Comparison of ENCODE assay signal across 14 cellular contexts in genomic region chr2:34652636-34653035, GRCh38.
DNase-seq lines count a peak whose midpoint lies in the region; ATAC-seq and TF ChIP-seq lines count a peak whose summit lies in the region.
"Had no signal": no experiment of that assay in that cellular context is flagged by ENCODE, and none has a peak within 500 bp of the region (broad histone marks: within the 10 kb centered on the region; RNA-seq: fewer than 3 reads in every experiment).

No MANE protein-coding gene starts in this region.

- no peaks in the 10 kb centered on the region for H3K9me2 ChIP-seq in MM.1S (replicated peaks; ENCODE audit: insufficient read depth, low read length)

- H3K27me3 ChIP-seq in MM.1S (replicated peaks; ENCODE audit: insufficient read depth, low read length), result no peaks in the 10 kb centered on the region
- H3K27me3 ChIP-seq: adrenal gland, left lung had no signal

- H3F3A ChIP-seq in MM.1S (ENCODE audit: insufficient read depth, low read length), result no peaks in the 10 kb centered on the region

- in situ Hi-C loops in astrocyte of the cerebellum (cut with HindIII; ENCODE audit: low sequenced_read_pairs), result no loop called here

- no peaks in the 10 kb centered on the region for H3K79me2 ChIP-seq in MM.1S (ENCODE audit: low read length)

- H3K4me3 ChIP-seq in GM12865 (ENCODE audit: low read depth, low read length), result no peak overlapping the region
- H3K4me3 ChIP-seq in MM.1S (ENCODE audit: low read length), result no peak overlapping the region
- no peak overlapping the region for H3K4me3 ChIP-seq in astrocyte of the cerebellum (ENCODE audit: low read depth, low read length)
- H3K4me3 ChIP-seq: adrenal gland, left lung had no signal

- no peak overlapping the region for H3K9ac ChIP-seq in MM.1S (ENCODE audit: low read length)

- no peak for ATAC-seq in HG03442 (IDR thresholded peaks at IDR 0.05; ENCODE audit: unreplicated experiment)
- no peak for ATAC-seq in HG02588 (IDR thresholded peaks at IDR 0.05; ENCODE audit: unreplicated experiment)
- ATAC-seq: left lung had no signal

- no peak for TF ChIP-seq CTCF in GM12865 (IDR thresholded peaks at IDR 0.05; ENCODE audit: insufficient read depth, low read depth, low read length, missing control alignments)
- TF ChIP-seq CTCF in MM.1S (IDR thresholded peaks at IDR 0.05; ENCODE audit: low read length), result no peak
- TF ChIP-seq CTCF in astrocyte of the cerebellum (IDR thresholded peaks at IDR 0.05; ENCODE audit: low read depth, low read length, missing control alignments), result no peak

- no peak overlapping the region for H3K27ac ChIP-seq in MM.1S (ENCODE audit: low read length)
- H3K27ac ChIP-seq: adrenal gland, left lung had no signal

- H3K4me1 ChIP-seq in MM.1S (ENCODE audit: low read length), result no peaks in the 10 kb centered on the region
- H3K4me1 ChIP-seq: adrenal gland, left lung had no signal

- H4K20me1 ChIP-seq in MM.1S (ENCODE audit: insufficient read depth, low read length), result no peaks in the 10 kb centered on the region

- no peak overlapping the region for H3K4me2 ChIP-seq in MM.1S (ENCODE audit: low read depth, low read length)

- H2AFZ ChIP-seq in MM.1S (ENCODE audit: low read length), result no peak overlapping the region

- H3K9me3 ChIP-seq in MM.1S (replicated peaks; ENCODE audit: insufficient read depth, low read length), result no peaks in the 10 kb centered on the region
- H3K9me3 ChIP-seq: adrenal gland had no signal

- no peaks in the 10 kb centered on the region for H3K36me3 ChIP-seq in MM.1S (replicated peaks; ENCODE audit: insufficient read depth, low read length)
- H3K36me3 ChIP-seq: adrenal gland, left lung had no signal

- DNase-seq in GM12865 (ENCODE audit: low read depth), result peak; percentile 4
- DNase-seq in MM.1S, result peak; percentile 58
- DNase-seq in astrocyte of the cerebellum (ENCODE audit: low read depth), result peak; percentile 12
- DNase-seq in kidney glomerular epithelial cell (lab: John Stamatoyannopoulos, UW), result peak; percentile 30
- DNase-seq in NCI-H2196 (lab: John Stamatoyannopoulos, UW; ENCODE audit: unreplicated experiment), result no peak
- no peak for DNase-seq in stimulated activated CD8-positive, alpha-beta memory T cell treated with anti-CD3 and anti-CD28 coated beads, Interleukin-4, amount 100 ng/mL, for 48 hours
- DNase-seq: adrenal gland, C1 segment of cervical spinal cord, left lung, NCI-H1436, NCI-H526, SW 1271 had no signal

Comparison
In these comparisons a context has a peak if more than half of its experiments do, and no peak if none do; other contexts are left out.
1. DNase-seq: peak in GM12865 (single experiment), MM.1S (single experiment), astrocyte of the cerebellum (single experiment) and kidney glomerular epithelial cell (single experiment); none in NCI-H2196 (single experiment) and stimulated activated CD8-positive, alpha-beta memory T cell treated with anti-CD3 and anti-CD28 coated beads, Interleukin-4, amount 100 ng/mL, for 48 hours (single experiment).